ENCODE assay signal across 8 cellular contexts in the genomic region with DNA sequence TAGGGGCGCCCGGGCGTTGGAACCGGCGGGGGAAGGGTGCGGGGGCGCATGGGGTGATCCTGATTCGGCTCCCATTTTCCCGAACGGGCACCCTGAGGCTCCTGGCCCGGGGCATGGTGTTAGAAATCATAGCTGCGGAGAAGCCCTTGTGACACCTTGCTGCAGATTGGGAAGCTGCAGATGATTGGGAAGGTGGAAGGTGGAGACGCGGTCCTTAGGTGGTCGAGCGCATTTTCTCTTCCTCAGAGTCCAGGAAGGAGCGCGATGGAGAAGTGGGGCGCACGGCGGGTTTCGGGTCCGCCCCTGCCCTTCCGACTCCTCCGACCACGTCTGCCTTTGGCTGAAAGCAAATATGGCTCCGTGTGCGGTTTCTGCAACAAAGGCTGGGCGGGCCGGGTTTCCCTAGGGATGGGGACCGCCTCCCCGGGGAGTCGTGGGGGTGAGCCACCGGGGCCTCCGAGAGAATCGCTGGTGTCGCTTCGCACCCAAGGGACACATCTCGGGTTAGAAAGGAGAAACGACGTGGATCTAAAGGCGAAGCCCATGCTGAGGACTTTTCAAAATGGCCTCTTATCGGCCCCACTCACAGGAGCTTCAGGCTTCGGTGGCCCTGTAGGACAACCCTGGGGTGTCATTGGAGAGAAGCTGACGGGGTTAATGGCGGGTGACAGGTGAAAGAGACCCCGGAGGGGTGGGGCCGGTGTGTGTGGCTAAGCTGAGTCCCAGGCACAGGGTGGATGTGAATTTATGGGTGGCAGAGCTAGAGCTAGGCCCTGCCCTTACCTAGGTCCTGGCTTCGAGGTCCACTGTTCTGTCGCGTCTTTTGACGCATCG. TPM values are rescaled to one million over a fixed set of nuclear protein-coding genes. Genes with fewer than 3 reads are reported as not detected.
A peak's percentile ranks its signal among the peaks of the same experiment; 100 is the strongest.
DNase-seq lines count a peak whose midpoint lies in the region; ATAC-seq, FAIRE-seq and TF ChIP-seq lines count a peak whose summit lies in the region.

No MANE protein-coding gene starts in this region.

- peak; percentile 1 for ATAC-seq in T-helper 17 cell

- peak overlapping the region; percentile 91 for H3K4me2 ChIP-seq in KMS-11

- H3K36me3 ChIP-seq in KMS-11 (ENCODE audit: insufficient read depth) (peaks cover 7% of the 10 kb centered on the region; the same call in 1 of the 2 replicates), bronchial epithelial cell (ENCODE audit: control insufficient read depth, insufficient read depth, low read length) (peaks cover 11% of the 10 kb centered on the region)

- peak overlapping the region; percentile 98 for H3K27ac ChIP-seq in KMS-11

- no peaks in the 10 kb centered on the region for H3K27me3 Mint-ChIP-seq in T-helper 17 cell

- DNase-seq in CD1c-positive myeloid dendritic cell (ENCODE audit: extremely low spot score) (peak; percentile 92), GM20000 (ENCODE audit: low spot score) (peak; percentile 73), T-helper 17 cell (no peak), bronchial epithelial cell (ENCODE audit: low read depth) (no peak), left kidney (ENCODE audit: low read depth, low spot score) (peak; percentile 95), GM03348 (ENCODE audit: low spot score) (no peak)
- DNase-seq in stimulated activated CD4-positive, alpha-beta T cell treated with anti-CD3 and anti-CD28 coated beads, Interleukin-2, amount 100 ng/mL, for 24 hours: peak; percentile 42 to 57

- H3K36me3 Mint-ChIP-seq in T-helper 17 cell (ENCODE audit: low read depth): peaks cover 12% of the 10 kb centered on the region

- peak overlapping the region; percentile 94 for H3K4me3 Mint-ChIP-seq in T-helper 17 cell

- no peaks in the 10 kb centered on the region for H3K9me3 ChIP-seq in T-helper 17 cell (ENCODE audit: control insufficient read depth, low read length, poor library complexity, severe bottlenecking)

- FAIRE-seq in bronchial epithelial cell (lab: Jason Lieb, UNC): no peak

- peak overlapping the region; percentile 87 for H2AFZ ChIP-seq in KMS-11 (ENCODE audit: low read depth)

- peaks cover 51% of the 10 kb centered on the region for H3K4me1 Mint-ChIP-seq in T-helper 17 cell

- H3K4me3 ChIP-seq in KMS-11 (IDR thresholded peaks at IDR 0.05; ENCODE audit: insufficient read depth, low read depth, low read length) (no peak overlapping the region), bronchial epithelial cell (ENCODE audit: low read depth, low read length) (peak overlapping the region; percentile 81)

- H3K4me1 ChIP-seq in KMS-11 (ENCODE audit: low read depth, poor library complexity, severe bottlenecking): peaks cover 53% of the 10 kb centered on the region

- TF ChIP-seq CTCF in GM20000 (IDR thresholded peaks at IDR 0.05; ENCODE audit: extremely low read depth, missing control alignments) (no peak), KMS-11 (conservative IDR thresholded peaks at IDR 0.05; ENCODE audit: low read depth, low read length) (no peak), bronchial epithelial cell (IDR thresholded peaks at IDR 0.05; ENCODE audit: insufficient read depth, low read length, severe bottlenecking) (no peak)

- peak overlapping the region; percentile 97 for H3K27ac Mint-ChIP-seq in T-helper 17 cell

- H4K20me1 ChIP-seq in KMS-11 (ENCODE audit: insufficient read depth): peaks cover 12% of the 10 kb centered on the region; the same call in 1 of the 2 replicates

- H3K9ac ChIP-seq in KMS-11: peak overlapping the region; percentile 93

- H3K79me2 ChIP-seq in KMS-11 (ENCODE audit: insufficient read depth, low read depth): peaks cover 30% of the 10 kb centered on the region

- H3K27me3 ChIP-seq in KMS-11 (ENCODE audit: insufficient read depth, low read depth) (no peaks in the 10 kb centered on the region), bronchial epithelial cell (ENCODE audit: control insufficient read depth, insufficient read depth, low read length) (no peaks in the 10 kb centered on the region)

RNA-seq across cellular contexts. Expression of gene FTH1, which starts 0.7 kb away (rescaled TPM):
- total RNA-seq in T-helper 17 cell (1,000 to 10,000 TPM; 1,744 to 2,260 TPM), bronchial epithelial cell (1,010 and 1,591 TPM in 2 replicates)

RNA-seq across cellular contexts. Expression of gene BEST1, which starts 18.0 kb away (rescaled TPM):
- total RNA-seq in T-helper 17 cell (under 1 TPM; 0.26 to 0.35 TPM), bronchial epithelial cell (3.7 and 5.2 TPM in 2 replicates)

RNA-seq across cellular contexts. Expression of gene RAB3IL1, which starts 50.8 kb away (rescaled TPM):
- total RNA-seq in T-helper 17 cell: not detected
- total RNA-seq in bronchial epithelial cell: 0.90 and 1.1 TPM in 2 replicates

Comparison
In these comparisons a context has a peak if more than half of its experiments do, and no peak if none do; other contexts are left out.
1. DNase-seq: peak in CD1c-positive myeloid dendritic cell (single experiment), GM20000 (single experiment), left kidney (single experiment) and stimulated activated CD4-positive, alpha-beta T cell treated with anti-CD3 and anti-CD28 coated beads, Interleukin-2, amount 100 ng/mL, for 24 hours (2 of 2); none in T-helper 17 cell (0 of 3), bronchial epithelial cell (single experiment) and GM03348 (single experiment).